ENCODE assay signal across 20 cellular contexts in the genomic region with DNA sequence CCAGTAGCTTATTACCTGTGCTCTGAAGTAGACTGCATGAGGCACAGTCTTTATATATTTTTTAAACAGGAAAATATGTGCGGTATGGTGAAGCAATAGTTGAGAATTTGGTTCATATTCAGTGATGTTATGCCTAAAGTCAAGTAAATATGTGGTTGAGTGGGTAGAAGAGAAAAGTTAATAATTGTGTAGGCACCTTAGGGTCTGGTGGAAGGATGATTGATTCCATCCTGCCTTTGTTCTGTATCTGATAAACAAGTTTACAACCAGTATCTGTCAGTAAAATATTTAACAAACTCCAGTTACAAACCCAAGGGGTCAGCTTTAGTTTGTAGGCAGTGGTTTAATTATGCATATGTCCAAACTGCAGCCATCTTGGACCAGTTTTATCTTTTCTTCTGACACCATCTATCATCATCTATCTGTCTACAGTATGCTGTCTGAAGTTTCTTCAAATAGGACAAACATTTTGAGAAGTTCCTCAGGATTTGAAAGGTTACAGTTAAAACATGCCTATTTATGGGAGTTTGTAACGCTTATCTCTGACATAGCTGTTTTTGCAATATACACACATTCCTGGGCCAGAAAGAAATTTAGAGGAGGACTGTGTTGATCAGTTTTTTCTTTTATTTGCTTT. TPM values are rescaled to one million over a fixed set of nuclear protein-coding genes. Genes with fewer than 3 reads are reported as not detected.
DNase-seq lines count a peak whose midpoint lies in the region; ATAC-seq and TF ChIP-seq lines count a peak whose summit lies in the region.
"Had no signal": no experiment of that assay in that cellular context is flagged by ENCODE, and none has a peak within 500 bp of the region (broad histone marks: within the 10 kb centered on the region; RNA-seq: fewer than 3 reads in every experiment).

No MANE protein-coding gene starts in this region.

- H3K4me3 Mint-ChIP-seq in activated T-cell treated with anti-CD3 and anti-CD28 coated beads, Interleukin-2, amount 50 U/mL, for 24 hours, result peak overlapping the region; percentile 0
- peak overlapping the region; percentile 37 for H3K4me3 Mint-ChIP-seq in activated T-helper 17 cell treated with anti-CD3 and anti-CD28 coated beads, Interleukin-2, amount 50 U/mL, for 72 hours
- H3K4me3 Mint-ChIP-seq in progenitor cell of endocrine pancreas (ENCODE audit: low read depth), result no peak overlapping the region
- H3K4me3 Mint-ChIP-seq: activated naive CD8-positive, alpha-beta T cell treated with anti-CD3 and anti-CD28 coated beads, Interleukin-2, amount 10 ng/mL, durations not matched to agents 7 days and 5 days had no signal

- H3K4me2 ChIP-seq in mesendoderm (ENCODE audit: low read length), result no peak overlapping the region
- H3K4me2 ChIP-seq: PC-9 had no signal

- H3K9ac ChIP-seq in mesendoderm (ENCODE audit: low read length), result no peak overlapping the region

- no peak for DNase-seq in activated T-cell treated with anti-CD3 and anti-CD28 coated beads, Interleukin-2, amount 50 U/mL, for 24 hours
- no peak for DNase-seq in activated T-cell treated with anti-CD3 and anti-CD28 coated beads, Interleukin-2, amount 50 U/mL, for 1 hour
- no peak for DNase-seq in progenitor cell of endocrine pancreas (ENCODE audit: low spot score, unreplicated experiment)
- DNase-seq in mesendoderm, result no peak
- DNase-seq in stimulated activated CD4-positive, alpha-beta T cell treated with anti-CD3 and anti-CD28 coated beads, Interleukin-4, amount 100 ng/mL, for 24 hours, result no peak
- DNase-seq: ACHN; activated naive CD8-positive, alpha-beta T cell treated with anti-CD3 and anti-CD28 coated beads, Interleukin-2, amount 10 ng/mL, durations not matched to agents 7 days and 5 days; effector CD8-positive, alpha-beta T cell; GOT3; left ventricle myocardium inferior; naive B cell; NCI-H187; NCI-H526 treated with DMSO at 0.1 percent for 48 hours; PC-9; testis had no signal

- no peaks in the 10 kb centered on the region for H3K27me3 ChIP-seq in mesendoderm (ENCODE audit: insufficient read depth, low read length, poor library complexity)
- H3K27me3 ChIP-seq: testis had no signal

- H2BK5ac ChIP-seq in mesendoderm (ENCODE audit: low read length), result no peak overlapping the region

- no peak overlapping the region for H3K27ac ChIP-seq in mesendoderm (ENCODE audit: low read depth, low read length)
- H3K27ac ChIP-seq: HL-60, left ventricle myocardium inferior, PC-9, SK-N-MC, testis had no signal

- peak overlapping the region; percentile 65 for H3K27ac Mint-ChIP-seq in activated T-cell treated with anti-CD3 and anti-CD28 coated beads, Interleukin-2, amount 50 U/mL, for 24 hours
- peak overlapping the region; percentile 63 for H3K27ac Mint-ChIP-seq in activated T-helper 17 cell treated with anti-CD3 and anti-CD28 coated beads, Interleukin-2, amount 50 U/mL, for 72 hours
- peak overlapping the region; percentile 85 for H3K27ac Mint-ChIP-seq in progenitor cell of endocrine pancreas
- H3K27ac Mint-ChIP-seq: activated naive CD8-positive, alpha-beta T cell treated with anti-CD3 and anti-CD28 coated beads, Interleukin-2, amount 10 ng/mL, durations not matched to agents 7 days and 5 days had no signal

- H2BK120ac ChIP-seq in mesendoderm (ENCODE audit: low read depth, low read length), result no peak overlapping the region

- no peak overlapping the region for H4K8ac ChIP-seq in mesendoderm (ENCODE audit: low read depth, low read length)

- H3K23ac ChIP-seq in mesendoderm (ENCODE audit: low read length), result no peak overlapping the region

- H3K79me2 ChIP-seq in mesendoderm (ENCODE audit: control insufficient read depth, insufficient read depth, low read length), result peaks cover 87% of the 10 kb centered on the region

- no peak overlapping the region for H3K4ac ChIP-seq in mesendoderm (ENCODE audit: low read depth, low read length)

- peaks cover 12% of the 10 kb centered on the region for H3K4me1 ChIP-seq in mesendoderm (ENCODE audit: control insufficient read depth, low read depth, low read length)

- H3K4me1 Mint-ChIP-seq in activated T-cell treated with anti-CD3 and anti-CD28 coated beads, Interleukin-2, amount 50 U/mL, for 24 hours (ENCODE audit: low read depth), result peaks cover 79% of the 10 kb centered on the region
- H3K4me1 Mint-ChIP-seq in activated T-helper 17 cell treated with anti-CD3 and anti-CD28 coated beads, Interleukin-2, amount 50 U/mL, for 72 hours, result peaks cover 40% of the 10 kb centered on the region
- peaks cover 58% of the 10 kb centered on the region for H3K4me1 Mint-ChIP-seq in progenitor cell of endocrine pancreas (ENCODE audit: low read depth)

- peaks cover 75% of the 10 kb centered on the region for H3K36me3 Mint-ChIP-seq in activated T-cell treated with anti-CD3 and anti-CD28 coated beads, Interleukin-2, amount 50 U/mL, for 24 hours (ENCODE audit: low read depth)
- peaks cover 90% of the 10 kb centered on the region for H3K36me3 Mint-ChIP-seq in activated T-helper 17 cell treated with anti-CD3 and anti-CD28 coated beads, Interleukin-2, amount 50 U/mL, for 72 hours (ENCODE audit: low read depth)
- H3K36me3 Mint-ChIP-seq in progenitor cell of endocrine pancreas (ENCODE audit: insufficient read depth), result peaks cover 33% of the 10 kb centered on the region
- H3K36me3 Mint-ChIP-seq: naive B cell had no signal

- no peaks in the 10 kb centered on the region for H3K27me3 Mint-ChIP-seq in activated T-cell treated with anti-CD3 and anti-CD28 coated beads, Interleukin-2, amount 50 U/mL, for 24 hours
- no peaks in the 10 kb centered on the region for H3K27me3 Mint-ChIP-seq in activated T-helper 17 cell treated with anti-CD3 and anti-CD28 coated beads, Interleukin-2, amount 50 U/mL, for 72 hours
- H3K27me3 Mint-ChIP-seq in progenitor cell of endocrine pancreas, result no peaks in the 10 kb centered on the region
- H3K27me3 Mint-ChIP-seq: activated naive CD8-positive, alpha-beta T cell treated with anti-CD3 and anti-CD28 coated beads, Interleukin-2, amount 10 ng/mL, durations not matched to agents 7 days and 5 days; naive B cell had no signal

- H3K18ac ChIP-seq in mesendoderm (ENCODE audit: low read length), result no peak overlapping the region

- H4K5ac ChIP-seq in mesendoderm (ENCODE audit: low read length), result no peak overlapping the region

- H3K36me3 ChIP-seq in mesendoderm (ENCODE audit: control insufficient read depth, insufficient read depth, low read length), result no peaks in the 10 kb centered on the region
- H3K36me3 ChIP-seq: left ventricle myocardium inferior had no signal

- ATAC-seq in HG02678 (IDR thresholded peaks at IDR 0.05; ENCODE audit: unreplicated experiment) (peak; percentile 42), HG03520 (IDR thresholded peaks at IDR 0.05; ENCODE audit: unreplicated experiment) (no peak)
- peak; percentile 22 for ATAC-seq in activated T-helper 17 cell treated with anti-CD3 and anti-CD28 coated beads, Interleukin-2, amount 50 U/mL, for 72 hours (replicated peaks)

- no peak for TF ChIP-seq CTCF in progenitor cell of endocrine pancreas (IDR thresholded peaks at IDR 0.05; ENCODE audit: unreplicated experiment)

- H2BK15ac ChIP-seq in mesendoderm (replicated peaks; ENCODE audit: low read depth), result no peak overlapping the region

- no peak overlapping the region for H2AK5ac ChIP-seq in mesendoderm (ENCODE audit: low read length)

- no peak overlapping the region for H3K56ac ChIP-seq in mesendoderm (ENCODE audit: low read length)

- no peaks in the 10 kb centered on the region for H3K9me3 Mint-ChIP-seq in activated T-cell treated with anti-CD3 and anti-CD28 coated beads, Interleukin-2, amount 50 U/mL, for 24 hours
- H3K9me3 Mint-ChIP-seq in activated T-helper 17 cell treated with anti-CD3 and anti-CD28 coated beads, Interleukin-2, amount 50 U/mL, for 72 hours, result no peaks in the 10 kb centered on the region
- peaks cover 13% of the 10 kb centered on the region for H3K9me3 Mint-ChIP-seq in progenitor cell of endocrine pancreas (ENCODE audit: low read depth)
- H3K9me3 Mint-ChIP-seq: naive B cell had no signal

- WGBS in mesendoderm (ENCODE audit: extremely low coverage, insufficient coverage, low lambda C conversion rate), result no CpG with 5 or more reads among the region's 2 CpGs

- H3K79me1 ChIP-seq in mesendoderm (ENCODE audit: low read length), result no peaks in the 10 kb centered on the region

- no peak overlapping the region for H3K4me3 ChIP-seq in mesendoderm (ENCODE audit: low read length)
- H3K4me3 ChIP-seq: left ventricle myocardium inferior, PC-9, SK-N-MC, testis had no signal

RNA-seq across cellular contexts. Expression of a gene that starts 10.7 kb away (rescaled TPM):
- total RNA-seq in activated T-helper 17 cell treated with anti-CD3 and anti-CD28 coated beads, Interleukin-2, amount 50 U/mL, for 72 hours, result 100 to 1,000 TPM; 160 to 222 TPM
- total RNA-seq in progenitor cell of endocrine pancreas, result 391 and 408 TPM in 2 replicates
- polyA plus RNA-seq in mesendoderm (2013, experiment 1 of 2), result 320 TPM
- polyA plus RNA-seq in mesendoderm (2013, experiment 2 of 2), result 315 TPM
